Comparison of ENCODE assay signal across 1 cellular context in the genomic region with DNA sequence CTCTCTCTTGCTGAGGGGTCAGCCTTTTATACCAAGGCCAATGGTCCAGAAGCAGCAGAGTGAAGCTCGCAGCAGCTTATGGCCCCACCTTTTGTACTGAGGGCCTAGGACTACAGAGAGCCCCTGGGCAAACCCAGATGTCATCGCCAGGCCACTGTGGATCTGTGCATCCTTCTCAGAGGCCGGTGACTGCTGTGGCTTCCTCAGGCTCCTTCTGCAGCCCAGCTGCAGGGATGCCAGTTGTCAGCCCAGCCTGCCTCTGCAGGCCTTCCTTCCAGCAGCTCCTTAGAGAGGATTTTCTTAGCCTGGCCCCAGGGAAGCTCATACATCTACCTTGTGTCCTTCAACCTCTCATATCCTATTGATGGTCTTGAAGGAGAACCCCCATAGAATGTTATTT.
TF ChIP-seq lines count a peak whose summit lies in the region.

No MANE protein-coding gene starts in this region.

TF ChIP-seq in K562, 482 proteins besides CTCF, POLR2A, EP300 and RAD21:
- no peak for TF ChIP-seq ZNF212 (CRISPR knock-in tag; IDR thresholded peaks at IDR 0.05)
- TF ChIP-seq RBM15 (IDR thresholded peaks at IDR 0.05; ENCODE audit: insufficient read depth, low read length): no peak
- no peak for TF ChIP-seq MYBL2 (IDR thresholded peaks at IDR 0.05; ENCODE audit: low read depth)
- TF ChIP-seq MYBL2 (CRISPR knock-in tag; IDR thresholded peaks at IDR 0.05; ENCODE audit: borderline replicate concordance): no peak
- no peak for TF ChIP-seq HEY1 (CRISPR knock-in tag; IDR thresholded peaks at IDR 0.05; ENCODE audit: borderline replicate concordance)
- no peak for TF ChIP-seq DDX20 (tag; IDR thresholded peaks at IDR 0.05; ENCODE audit: low read depth)
- TF ChIP-seq, protein P1, sequence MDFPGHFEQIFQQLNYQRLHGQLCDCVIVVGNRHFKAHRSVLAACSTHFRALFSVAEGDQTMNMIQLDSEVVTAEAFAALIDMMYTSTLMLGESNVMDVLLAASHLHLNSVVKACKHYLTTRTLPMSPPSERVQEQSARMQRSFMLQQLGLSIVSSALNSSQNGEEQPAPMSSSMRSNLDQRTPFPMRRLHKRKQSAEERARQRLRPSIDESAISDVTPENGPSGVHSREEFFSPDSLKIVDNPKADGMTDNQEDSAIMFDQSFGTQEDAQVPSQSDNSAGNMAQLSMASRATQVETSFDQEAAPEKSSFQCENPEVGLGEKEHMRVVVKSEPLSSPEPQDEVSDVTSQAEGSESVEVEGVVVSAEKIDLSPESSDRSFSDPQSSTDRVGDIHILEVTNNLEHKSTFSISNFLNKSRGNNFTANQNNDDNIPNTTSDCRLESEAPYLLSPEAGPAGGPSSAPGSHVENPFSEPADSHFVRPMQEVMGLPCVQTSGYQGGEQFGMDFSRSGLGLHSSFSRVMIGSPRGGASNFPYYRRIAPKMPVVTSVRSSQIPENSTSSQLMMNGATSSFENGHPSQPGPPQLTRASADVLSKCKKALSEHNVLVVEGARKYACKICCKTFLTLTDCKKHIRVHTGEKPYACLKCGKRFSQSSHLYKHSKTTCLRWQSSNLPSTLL (IDR thresholded peaks at IDR 0.05): no peak
- TF ChIP-seq, protein P2, sequence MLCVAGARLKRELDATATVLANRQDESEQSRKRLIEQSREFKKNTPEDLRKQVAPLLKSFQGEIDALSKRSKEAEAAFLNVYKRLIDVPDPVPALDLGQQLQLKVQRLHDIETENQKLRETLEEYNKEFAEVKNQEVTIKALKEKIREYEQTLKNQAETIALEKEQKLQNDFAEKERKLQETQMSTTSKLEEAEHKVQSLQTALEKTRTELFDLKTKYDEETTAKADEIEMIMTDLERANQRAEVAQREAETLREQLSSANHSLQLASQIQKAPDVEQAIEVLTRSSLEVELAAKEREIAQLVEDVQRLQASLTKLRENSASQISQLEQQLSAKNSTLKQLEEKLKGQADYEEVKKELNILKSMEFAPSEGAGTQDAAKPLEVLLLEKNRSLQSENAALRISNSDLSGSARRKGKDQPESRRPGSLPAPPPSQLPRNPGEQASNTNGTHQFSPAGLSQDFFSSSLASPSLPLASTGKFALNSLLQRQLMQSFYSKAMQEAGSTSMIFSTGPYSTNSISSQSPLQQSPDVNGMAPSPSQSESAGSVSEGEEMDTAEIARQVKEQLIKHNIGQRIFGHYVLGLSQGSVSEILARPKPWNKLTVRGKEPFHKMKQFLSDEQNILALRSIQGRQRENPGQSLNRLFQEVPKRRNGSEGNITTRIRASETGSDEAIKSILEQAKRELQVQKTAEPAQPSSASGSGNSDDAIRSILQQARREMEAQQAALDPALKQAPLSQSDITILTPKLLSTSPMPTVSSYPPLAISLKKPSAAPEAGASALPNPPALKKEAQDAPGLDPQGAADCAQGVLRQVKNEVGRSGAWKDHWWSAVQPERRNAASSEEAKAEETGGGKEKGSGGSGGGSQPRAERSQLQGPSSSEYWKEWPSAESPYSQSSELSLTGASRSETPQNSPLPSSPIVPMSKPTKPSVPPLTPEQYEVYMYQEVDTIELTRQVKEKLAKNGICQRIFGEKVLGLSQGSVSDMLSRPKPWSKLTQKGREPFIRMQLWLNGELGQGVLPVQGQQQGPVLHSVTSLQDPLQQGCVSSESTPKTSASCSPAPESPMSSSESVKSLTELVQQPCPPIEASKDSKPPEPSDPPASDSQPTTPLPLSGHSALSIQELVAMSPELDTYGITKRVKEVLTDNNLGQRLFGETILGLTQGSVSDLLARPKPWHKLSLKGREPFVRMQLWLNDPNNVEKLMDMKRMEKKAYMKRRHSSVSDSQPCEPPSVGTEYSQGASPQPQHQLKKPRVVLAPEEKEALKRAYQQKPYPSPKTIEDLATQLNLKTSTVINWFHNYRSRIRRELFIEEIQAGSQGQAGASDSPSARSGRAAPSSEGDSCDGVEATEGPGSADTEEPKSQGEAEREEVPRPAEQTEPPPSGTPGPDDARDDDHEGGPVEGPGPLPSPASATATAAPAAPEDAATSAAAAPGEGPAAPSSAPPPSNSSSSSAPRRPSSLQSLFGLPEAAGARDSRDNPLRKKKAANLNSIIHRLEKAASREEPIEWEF (CRISPR knock-in tag; IDR thresholded peaks at IDR 0.05): no peak
- no peak for TF ChIP-seq MTA3 (IDR thresholded peaks at IDR 0.05; ENCODE audit: borderline replicate concordance)
- TF ChIP-seq ESRRA (IDR thresholded peaks at IDR 0.05; ENCODE audit: borderline replicate concordance, low read depth): no peak
- no peak for TF ChIP-seq ZNF316 (IDR thresholded peaks at IDR 0.05)
- TF ChIP-seq SREBF2 (CRISPR knock-in tag; IDR thresholded peaks at IDR 0.05): no peak
- TF ChIP-seq PPARD (CRISPR knock-in tag; IDR thresholded peaks at IDR 0.05): no peak
- TF ChIP-seq STAT5B (CRISPR knock-in tag; IDR thresholded peaks at IDR 0.05): no peak
- TF ChIP-seq STAT5A (IDR thresholded peaks at IDR 0.05; ENCODE audit: borderline replicate concordance, low read length): no peak
- no peak for TF ChIP-seq PYGO2 (tag; IDR thresholded peaks at IDR 0.05)
- TF ChIP-seq ZNF282 (CRISPR knock-in tag; IDR thresholded peaks at IDR 0.05): no peak
- TF ChIP-seq, protein P3, sequence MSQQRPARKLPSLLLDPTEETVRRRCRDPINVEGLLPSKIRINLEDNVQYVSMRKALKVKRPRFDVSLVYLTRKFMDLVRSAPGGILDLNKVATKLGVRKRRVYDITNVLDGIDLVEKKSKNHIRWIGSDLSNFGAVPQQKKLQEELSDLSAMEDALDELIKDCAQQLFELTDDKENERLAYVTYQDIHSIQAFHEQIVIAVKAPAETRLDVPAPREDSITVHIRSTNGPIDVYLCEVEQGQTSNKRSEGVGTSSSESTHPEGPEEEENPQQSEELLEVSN (IDR thresholded peaks at IDR 0.05; ENCODE audit: borderline replicate concordance in 1 of 2, extremely low read depth in 1 of 2, insufficient read depth in 1 of 2, insufficient read length in 1 of 2, low read depth in 1 of 2, low read length in 1 of 2, poor library complexity in 1 of 2, severe bottlenecking in 1 of 2): no peak
- no peak for TF ChIP-seq NR2C1 (IDR thresholded peaks at IDR 0.05)
- TF ChIP-seq NR2C1 (tag; IDR thresholded peaks at IDR 0.05): no peak
- TF ChIP-seq, protein P4, sequence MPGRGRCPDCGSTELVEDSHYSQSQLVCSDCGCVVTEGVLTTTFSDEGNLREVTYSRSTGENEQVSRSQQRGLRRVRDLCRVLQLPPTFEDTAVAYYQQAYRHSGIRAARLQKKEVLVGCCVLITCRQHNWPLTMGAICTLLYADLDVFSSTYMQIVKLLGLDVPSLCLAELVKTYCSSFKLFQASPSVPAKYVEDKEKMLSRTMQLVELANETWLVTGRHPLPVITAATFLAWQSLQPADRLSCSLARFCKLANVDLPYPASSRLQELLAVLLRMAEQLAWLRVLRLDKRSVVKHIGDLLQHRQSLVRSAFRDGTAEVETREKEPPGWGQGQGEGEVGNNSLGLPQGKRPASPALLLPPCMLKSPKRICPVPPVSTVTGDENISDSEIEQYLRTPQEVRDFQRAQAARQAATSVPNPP (IDR thresholded peaks at IDR 0.05; ENCODE audit: borderline replicate concordance, insufficient read depth, insufficient read length): no peak
